9 cellular contexts compared by ENCODE assay signal in genomic region chr7:112937651-112938390, GRCh38.
DNase-seq lines count a peak whose midpoint lies in the region; ATAC-seq, FAIRE-seq and TF ChIP-seq lines count a peak whose summit lies in the region.
"Had no signal": no experiment of that assay in that cellular context is flagged by ENCODE, and none has a peak within 500 bp of the region (broad histone marks: within the 10 kb centered on the region; RNA-seq: fewer than 3 reads in every experiment).

No MANE protein-coding gene starts in this region.

- CTCF ChIA-PET in OCI-LY7 (lab: Charles Lee; ENCODE audit: unreplicated experiment), result no interaction called here

- no peaks in the 10 kb centered on the region for H3K9me3 ChIP-seq in OCI-LY7 (ENCODE audit: low read length)
- H3K9me3 ChIP-seq in psoas muscle, result no peaks in the 10 kb centered on the region

- H3K27ac ChIP-seq in OCI-LY7 (ENCODE audit: low read depth, low read length, poor library complexity, severe bottlenecking) (no peak overlapping the region), psoas muscle (no peak overlapping the region)

- peaks cover 5% of the 10 kb centered on the region; the same call in 1 of the 2 replicates for H4K20me1 ChIP-seq in OCI-LY7 (ENCODE audit: insufficient read depth, low read length)

- TF ChIP-seq CTCF in OCI-LY7 (conservative IDR thresholded peaks at IDR 0.05; ENCODE audit: low read length) (no peak), epithelial cell of proximal tubule (conservative IDR thresholded peaks at IDR 0.05; ENCODE audit: low read depth, low read length) (no peak), psoas muscle (IDR thresholded peaks at IDR 0.05) (no peak)

- ATAC-seq in psoas muscle, result no peak
- ATAC-seq in GM21390 (IDR thresholded peaks at IDR 0.05; ENCODE audit: unreplicated experiment), result no peak
- ATAC-seq: left colon had no signal

- intact Hi-C loops in OCI-LY7 (cut with micrococcal nuclease; ENCODE audit: unreplicated experiment) (loop anchor here (2.0 to 5.0 kb wide), 3 partner anchors 45 to 205 kb away; no protein-coding TSS in a partner anchor), psoas muscle (cut with DNase I) (loop anchor here in 1 of 2 donors (5.0 to 10.0 kb wide), 2 partner anchors 179 to 1743 kb away; partner anchors contain the start of gene SMIM30)

- H3K9me2 ChIP-seq in OCI-LY7 (ENCODE audit: insufficient read depth, low read length), result no peaks in the 10 kb centered on the region

- H3K79me2 ChIP-seq in OCI-LY7 (ENCODE audit: insufficient read depth, low read depth, low read length), result peaks cover 27% of the 10 kb centered on the region

- H2AFZ ChIP-seq in OCI-LY7 (ENCODE audit: low read length), result no peak overlapping the region

- H3K4me2 ChIP-seq in OCI-LY7 (ENCODE audit: low read length), result peak overlapping the region; percentile 100

- POLR2A ChIA-PET in OCI-LY7 (lab: Charles Lee), result interaction anchor here (0.5 to 0.9 kb wide), 3 partner anchors 46 to 481 kb away, joined by 3 to 5 read pairs (median 3); no protein-coding TSS in a partner anchor

- no peaks in the 10 kb centered on the region for H3K27me3 ChIP-seq in psoas muscle (ENCODE audit: insufficient read depth in 3 of 3, low read length in 2 of 3)

- 86 to 91% (median 88%) methylated on average over 3 of the region's 3 CpGs for WGBS in psoas muscle, 3 donors

- H3K4me3 ChIP-seq in OCI-LY7 (ENCODE audit: low read depth, low read length, poor library complexity, severe bottlenecking) (peak overlapping the region; percentile 83), epithelial cell of proximal tubule (ENCODE audit: low read depth, low read length) (peak overlapping the region; percentile 85), psoas muscle (peak overlapping the region; percentile 70)

- FAIRE-seq in GM12891 (lab: Jason Lieb, UNC), result peak; percentile 50
- FAIRE-seq: RCC 7860 had no signal

- no peak for TF ChIP-seq POLR2A in GM12891 (IDR thresholded peaks at IDR 0.05; ENCODE audit: low read depth, low read length)

- DNase-seq in GM12891 (ENCODE audit: insufficient read length, low spot score), result no peak
- DNase-seq in OCI-LY7 (ENCODE audit: low spot score), result no peak
- DNase-seq in epithelial cell of proximal tubule (ENCODE audit: low read depth), result no peak
- no peak for DNase-seq in psoas muscle
- no peak for DNase-seq in NCI-H524 treated with DMSO at 0.1 percent for 48 hours (lab: John Stamatoyannopoulos, UW)
- DNase-seq in D341Med (ENCODE audit: low spot score), result no peak
- DNase-seq: left colon had no signal

- H3K36me3 ChIP-seq in OCI-LY7 (ENCODE audit: insufficient read depth, low read length), result no peaks in the 10 kb centered on the region
- H3K36me3 ChIP-seq in psoas muscle (ENCODE audit: insufficient read depth in 1 of 2, low read depth in 1 of 2), result no peaks in the 10 kb centered on the region

- TSS peak; percentile 39 for BruUV-seq in OCI-LY7 (replicated peaks; lab: Mats Ljungman, UMichigan)

- H3K4me1 ChIP-seq in OCI-LY7 (ENCODE audit: insufficient read depth, low read length, poor library complexity, severe bottlenecking) (peaks cover 24% of the 10 kb centered on the region), psoas muscle (peaks cover 17% of the 10 kb centered on the region)

TF ChIP-seq in GM12891, 5 proteins besides CTCF, POLR2A, EP300 and RAD21:
- TF ChIP-seq POLR2AphosphoS5 (IDR thresholded peaks at IDR 0.05; ENCODE audit: low read depth, low read length), result no peak
